Comparison of ENCODE assay signal across 22 cellular contexts in genomic region chr3:101158374-101158773, GRCh38.
"Had no signal": no experiment of that assay in that cellular context is flagged by ENCODE, and none has a peak within 500 bp of the region (broad histone marks: within the 10 kb centered on the region; RNA-seq: fewer than 3 reads in every experiment).

No MANE protein-coding gene starts in this region.

- ATAC-seq: effector memory CD8-positive, alpha-beta T cell; gastroesophageal sphincter; left cardiac atrium; naive thymus-derived CD4-positive, alpha-beta T cell; psoas muscle; sciatic nerve had no signal

- H3K4me1 ChIP-seq: parathyroid adenoma had no signal

- H3K27me3 ChIP-seq: gastroesophageal sphincter, stomach had no signal

- H3K9me3 ChIP-seq: gastroesophageal sphincter, left ventricle myocardium inferior, psoas muscle, stomach had no signal

- H3K27me3 Mint-ChIP-seq: dendritic cell treated with granulocyte-macrophage colony-stimulating factor and Interleukin-4, amounts not matched to agents 40 ng/mL and 50 ng/mL, for 4 days had no signal

- H3K27ac ChIP-seq: gastroesophageal sphincter, left ventricle myocardium inferior, parathyroid adenoma, psoas muscle had no signal

- H3K9ac ChIP-seq: parathyroid adenoma had no signal

- H3K4me3 ChIP-seq: gastroesophageal sphincter, left ventricle myocardium inferior, lung, psoas muscle, skin epidermis, stomach had no signal

- H3K36me3 ChIP-seq: gastroesophageal sphincter, left ventricle myocardium inferior, stomach had no signal

- H3K4me1 Mint-ChIP-seq: immature natural killer cell; naive thymus-derived CD4-positive, alpha-beta T cell; nephron progenitor cell had no signal

- H3K9me3 Mint-ChIP-seq: effector memory CD8-positive, alpha-beta T cell; immature natural killer cell; nephron progenitor cell had no signal

- DNase-seq: cerebellar nuclear complex; effector memory CD8-positive, alpha-beta T cell; erythroblast; glutamatergic neuron; immature natural killer cell; kidney; left cardiac atrium; left ventricle myocardium inferior; mesendoderm; naive thymus-derived CD4-positive, alpha-beta T cell; nephron progenitor cell; psoas muscle; stimulated activated CD4-positive, alpha-beta T cell treated with anti-CD3 and anti-CD28 coated beads, Interleukin-12 subunit alpha, Interleukin-12 subunit beta, amount 100 ng/mL, for 4 hours; stimulated activated naive CD4-positive, alpha-beta T cell; stomach; trophoblast cell had no signal

- H2AFZ ChIP-seq: parathyroid adenoma had no signal

- H3K79me2 ChIP-seq: parathyroid adenoma had no signal

- H3K4me3 Mint-ChIP-seq: dendritic cell treated with granulocyte-macrophage colony-stimulating factor and Interleukin-4, amounts not matched to agents 40 ng/mL and 50 ng/mL, for 4 days; effector memory CD8-positive, alpha-beta T cell; immature natural killer cell; naive thymus-derived CD4-positive, alpha-beta T cell; nephron progenitor cell had no signal

- H3K36me3 Mint-ChIP-seq: immature natural killer cell; naive thymus-derived CD4-positive, alpha-beta T cell had no signal

- H3K27ac Mint-ChIP-seq: dendritic cell treated with granulocyte-macrophage colony-stimulating factor and Interleukin-4, amounts not matched to agents 40 ng/mL and 50 ng/mL, for 4 days; effector memory CD8-positive, alpha-beta T cell; immature natural killer cell; naive thymus-derived CD4-positive, alpha-beta T cell; nephron progenitor cell had no signal
